In the genomic region with DNA sequence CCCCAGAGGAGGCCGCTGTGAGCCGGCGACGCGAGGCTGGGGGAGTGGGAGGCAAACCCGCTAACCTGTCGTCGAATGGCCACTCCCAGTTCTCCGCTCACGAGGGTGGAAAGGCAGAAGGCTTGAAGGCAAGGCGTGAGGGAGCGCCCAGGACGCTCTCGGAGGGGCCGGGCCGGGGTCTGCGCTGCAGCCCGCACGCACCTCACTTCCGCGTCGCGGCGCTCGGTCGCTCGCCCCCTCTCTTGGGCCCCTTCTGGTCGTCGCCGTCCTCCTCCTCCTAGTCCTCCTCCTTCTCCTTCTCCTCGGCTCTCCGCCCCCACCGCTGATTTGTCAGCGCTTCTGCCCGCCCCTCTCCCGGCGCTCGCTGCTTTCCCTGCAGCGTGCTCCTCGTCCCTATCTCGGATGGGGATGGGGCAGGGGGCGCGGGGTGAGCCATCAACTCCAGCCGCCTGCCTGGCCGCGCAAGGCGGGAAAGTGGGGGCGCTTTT, we compare ENCODE assay signal across 8 cellular contexts. TPM values are rescaled to one million over a fixed set of nuclear protein-coding genes. Genes with fewer than 3 reads are reported as not detected.
DNase-seq lines count a peak whose midpoint lies in the region; ATAC-seq and TF ChIP-seq lines count a peak whose summit lies in the region.

Gene SNCA (minus strand): TSS at position 265 of the 488 bp plus-strand sequence. CDS start 1,494 bp downstream, outside the sequence.

- DNase-seq in AG10803 (ENCODE audit: low read depth) = no peak
- peak; percentile 72 for DNase-seq in NCI-H460 (ENCODE audit: extremely low read depth, low read depth)
- DNase-seq in activated T-cell treated with anti-CD3 and anti-CD28 coated beads, Interleukin-2, amount 50 U/mL, for 4 hours = no peak
- DNase-seq in fibroblast of gingiva (ENCODE audit: low read depth) = peak; percentile 72
- peak; percentile 64 for DNase-seq in middle frontal gyrus (ENCODE audit: extremely low spot score, low spot score)
- DNase-seq in stimulated activated naive CD4-positive, alpha-beta T cell (lab: John Stamatoyannopoulos, UW) = peak in 5 of 6 experiments; percentile 4 to 35 (median 6)
- DNase-seq in NAMALWA (ENCODE audit: low spot score) = no peak

- peak; percentile 43 for ATAC-seq in GM21723 (IDR thresholded peaks at IDR 0.05; ENCODE audit: unreplicated experiment)
- peak; percentile 58 to 82 for ATAC-seq in activated T-cell treated with anti-CD3 and anti-CD28 coated beads, Interleukin-2, amount 50 U/mL, for 4 hours

- no peaks in the 10 kb centered on the region for H3K9me3 Mint-ChIP-seq in activated T-cell treated with anti-CD3 and anti-CD28 coated beads, Interleukin-2, amount 50 U/mL, for 4 hours

- peaks cover 55% of the 10 kb centered on the region for H3K27me3 Mint-ChIP-seq in activated T-cell treated with anti-CD3 and anti-CD28 coated beads, Interleukin-2, amount 50 U/mL, for 4 hours (ENCODE audit: low read depth)

- peak within 1 kb of the TSS; percentile 49 for H3K4me3 ChIP-seq in AG10803 (ENCODE audit: low read length)

- H3K36me3 Mint-ChIP-seq in activated T-cell treated with anti-CD3 and anti-CD28 coated beads, Interleukin-2, amount 50 U/mL, for 4 hours (ENCODE audit: insufficient read depth) = no peaks in the 10 kb centered on the region

- TF ChIP-seq CTCF in AG10803 (conservative IDR thresholded peaks at IDR 0.05; ENCODE audit: low read length) = no peak

- H3K4me1 Mint-ChIP-seq in activated T-cell treated with anti-CD3 and anti-CD28 coated beads, Interleukin-2, amount 50 U/mL, for 4 hours (ENCODE audit: low read depth) = peaks cover 21% of the 10 kb centered on the region

- peak within 1 kb of the TSS; percentile 69 for H3K4me3 Mint-ChIP-seq in activated T-cell treated with anti-CD3 and anti-CD28 coated beads, Interleukin-2, amount 50 U/mL, for 4 hours

RNA-seq across cellular contexts. Expression of gene SNCA, which starts in this region (rescaled TPM):
- total RNA-seq in NCI-H460 (2014; rRNA removed; shearing (Covaris generic)) = 99.1 and 110 TPM in 2 replicates
- 74.3 and 78.2 TPM in 2 replicates for polyA plus RNA-seq in NCI-H460 (2014; cell fraction: nucleus; rRNA removed)
- 1 to 10 TPM in 1 of 3 donors, under 1 TPM in 2; 0.37 to 1.2 (median 0.60) TPM for total RNA-seq in activated T-cell treated with anti-CD3 and anti-CD28 coated beads, Interleukin-2, amount 50 U/mL, for 4 hours

Comparison
In these comparisons a context has a peak if more than half of its experiments do, and no peak if none do; other contexts are left out.
1. RNA of gene SNCA (total RNA-seq): 99.1 to 110 TPM in NCI-H460; 0.37 to 1.2 TPM in activated T-cell treated with anti-CD3 and anti-CD28 coated beads, Interleukin-2, amount 50 U/mL, for 4 hours; every median in the first group is over 10 times any median in the second.
2. DNase-seq: peak in NCI-H460 (single experiment), fibroblast of gingiva (single experiment), middle frontal gyrus (single experiment) and stimulated activated naive CD4-positive, alpha-beta T cell (5 of 6); none in AG10803 (single experiment), activated T-cell treated with anti-CD3 and anti-CD28 coated beads, Interleukin-2, amount 50 U/mL, for 4 hours (single experiment) and NAMALWA (single experiment).